In the genomic region with DNA sequence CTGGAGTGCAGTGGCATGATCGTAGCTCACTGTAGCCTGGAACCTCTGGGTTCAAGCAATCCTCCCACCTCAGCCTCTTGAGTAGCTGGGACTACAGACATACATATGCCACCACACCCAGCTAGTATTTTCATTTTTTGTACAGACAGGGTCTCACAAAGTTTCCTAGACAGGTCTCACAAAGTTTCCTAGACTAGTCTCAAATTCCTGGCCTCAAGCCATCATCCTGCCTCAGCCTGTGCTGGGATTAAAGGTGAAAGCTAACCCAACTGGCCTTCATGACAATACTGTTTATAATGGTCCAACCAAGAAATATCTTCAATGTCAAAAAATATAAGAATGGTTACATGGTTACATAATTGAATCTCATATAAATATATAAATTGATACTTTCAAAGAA, we compare ENCODE assay signal across 23 cellular contexts. TPM values are rescaled to one million over a fixed set of nuclear protein-coding genes. Genes with fewer than 3 reads are reported as not detected.
DNase-seq lines count a peak whose midpoint lies in the region; ATAC-seq and TF ChIP-seq lines count a peak whose summit lies in the region.
"Had no signal": no experiment of that assay in that cellular context is flagged by ENCODE, and none has a peak within 500 bp of the region (broad histone marks: within the 10 kb centered on the region; RNA-seq: fewer than 3 reads in every experiment).

No MANE protein-coding gene starts in this region.

- no peak overlapping the region for H3K4me3 ChIP-seq in GM23338
- no peak overlapping the region for H3K4me3 ChIP-seq in adipocyte (ENCODE audit: low read length)
- no peak overlapping the region for H3K4me3 ChIP-seq in fibroblast of villous mesenchyme (ENCODE audit: low read depth, low read length)
- no peak overlapping the region for H3K4me3 ChIP-seq in osteoblast (ENCODE audit: insufficient read depth, low read length)
- H3K4me3 ChIP-seq: K562 had no signal

- no peak overlapping the region for H3K9ac ChIP-seq in adipocyte (ENCODE audit: low read length)
- H3K9ac ChIP-seq: SK-N-SH had no signal

- no peak for TF ChIP-seq CTCF in GM23338 (conservative IDR thresholded peaks at IDR 0.05; ENCODE audit: low read depth in 2 of 2)
- TF ChIP-seq CTCF in fibroblast of villous mesenchyme (IDR thresholded peaks at IDR 0.05; ENCODE audit: insufficient read depth, low read depth, low read length): no peak
- TF ChIP-seq CTCF in osteoblast (IDR thresholded peaks at IDR 0.05; ENCODE audit: extremely low read depth, low read depth, low read length): no peak

- H3K4me2 ChIP-seq in GM23338: no peak overlapping the region
- H3K4me2 ChIP-seq in osteoblast (ENCODE audit: insufficient read depth, low read length): no peak overlapping the region
- H3K4me2 ChIP-seq: SK-N-SH had no signal

- DNase-seq in GM23338 (ENCODE audit: low spot score): no peak
- peak; percentile 46 for DNase-seq in adipocyte (ENCODE audit: low read depth)
- DNase-seq in fibroblast of villous mesenchyme (ENCODE audit: low read depth): peak; percentile 57
- DNase-seq in osteoblast (ENCODE audit: insufficient read length, low spot score, missing footprints): no peak
- DNase-seq in NCI-H2171 treated with DMSO at 0.1 percent for 48 hours (lab: John Stamatoyannopoulos, UW): no peak
- no peak for DNase-seq in NCI-H187 (lab: John Stamatoyannopoulos, UW)
- DNase-seq in NCI-H2107 (lab: John Stamatoyannopoulos, UW): no peak
- DNase-seq: DMS79; H7; MM.1S; NCI-H1048; NCI-H1417 treated with DMSO at 0.1 percent for 48 hours; NCI-H187 treated with DMSO at 0.1 percent for 48 hours; NCI-H2227 treated with DMSO at 0.1 percent for 48 hours; NCI-H510A treated with DMSO at 0.1 percent for 48 hours; NCI-H774; NK-92 treated with Interleukin-12 subunit alpha and Interleukin-12 subunit beta, amount 100 ng/mL, for 24 hours; SIG-M5; SK-N-SH had no signal

- H2AFZ ChIP-seq in GM23338: no peak overlapping the region
- no peak overlapping the region for H2AFZ ChIP-seq in osteoblast (ENCODE audit: low read length)

- H3K4me1 ChIP-seq in GM23338 (ENCODE audit: insufficient read depth): peaks cover 57% of the 10 kb centered on the region
- H3K4me1 ChIP-seq in adipocyte (ENCODE audit: control insufficient read depth, insufficient read depth, low read length): peaks cover 14% of the 10 kb centered on the region
- peaks cover 27% of the 10 kb centered on the region for H3K4me1 ChIP-seq in osteoblast (ENCODE audit: insufficient read depth, low read length)

- peaks cover 23% of the 10 kb centered on the region for H3K9me3 Mint-ChIP-seq in GM23338

- H3K36me3 Mint-ChIP-seq in GM23338 (ENCODE audit: low read depth): peaks cover 66% of the 10 kb centered on the region
- H3K36me3 Mint-ChIP-seq: CD14-positive monocyte had no signal

- H3K36me3 ChIP-seq in GM23338 (ENCODE audit: insufficient read depth) (peaks cover 4% of the 10 kb centered on the region; the same call in 1 of the 2 replicates), adipocyte (ENCODE audit: control insufficient read depth, insufficient read depth, low read length, severe bottlenecking) (no peaks in the 10 kb centered on the region), osteoblast (ENCODE audit: insufficient read depth, low read length) (peaks cover 12% of the 10 kb centered on the region)

- H3K27me3 ChIP-seq in GM23338 (ENCODE audit: insufficient read depth) (no peaks in the 10 kb centered on the region), adipocyte (replicated peaks; ENCODE audit: control insufficient read depth, insufficient read depth, low read length) (no peaks in the 10 kb centered on the region), osteoblast (ENCODE audit: insufficient read depth, low read length) (no peaks in the 10 kb centered on the region)

- H3K9me3 ChIP-seq in adipocyte (ENCODE audit: control insufficient read depth, low read length) (no peaks in the 10 kb centered on the region), osteoblast (ENCODE audit: low read depth, low read length) (no peaks in the 10 kb centered on the region)
- H3K9me3 ChIP-seq: SK-N-SH had no signal

- peak overlapping the region; percentile 55; the same call in 1 of the 2 replicates for H3K27ac ChIP-seq in GM23338 (ENCODE audit: low read depth)
- peak overlapping the region; percentile 71 for H3K27ac ChIP-seq in osteoblast (ENCODE audit: low read depth, low read length)
- H3K27ac ChIP-seq: RWPE1 had no signal

- no peak for ATAC-seq in GM23338

- peaks cover 5% of the 10 kb centered on the region for H4K20me1 ChIP-seq in GM23338 (replicated peaks; ENCODE audit: insufficient read depth)
- H4K20me1 ChIP-seq in osteoblast (ENCODE audit: insufficient read depth, low read length): peaks cover 27% of the 10 kb centered on the region

- no peak overlapping the region for H3K4me3 Mint-ChIP-seq in GM23338
- H3K4me3 Mint-ChIP-seq: B cell, CD14-positive monocyte had no signal

- H3K79me2 ChIP-seq in GM23338 (replicated peaks; ENCODE audit: insufficient read depth) (peaks cover 81% of the 10 kb centered on the region), osteoblast (ENCODE audit: insufficient read depth, low read length) (peaks cover 62% of the 10 kb centered on the region)

- H3K4me1 Mint-ChIP-seq in GM23338: peaks cover 57% of the 10 kb centered on the region
- H3K4me1 Mint-ChIP-seq: B cell, CD14-positive monocyte had no signal

- peaks cover 18% of the 10 kb centered on the region for H3K27me3 Mint-ChIP-seq in GM23338 (ENCODE audit: insufficient read depth, low read depth, poor library complexity)

- H3K9me2 ChIP-seq in GM23338 (ENCODE audit: insufficient read depth): no peaks in the 10 kb centered on the region; the same call in 1 of the 2 replicates
- H3K9me2 ChIP-seq: SK-N-SH had no signal

- no peak overlapping the region for H3K27ac Mint-ChIP-seq in GM23338
- H3K27ac Mint-ChIP-seq: B cell, CD14-positive monocyte had no signal

- H3F3A ChIP-seq in GM23338 (replicated peaks; ENCODE audit: low read depth): 0 out of 2 replicates have a peak, but pooled peaks cover 6% of the 10 kb centered on the region

TF ChIP-seq in GM23338, 12 proteins besides CTCF, POLR2A, EP300 and RAD21 (continues in another document):
- TF ChIP-seq, protein P1, sequence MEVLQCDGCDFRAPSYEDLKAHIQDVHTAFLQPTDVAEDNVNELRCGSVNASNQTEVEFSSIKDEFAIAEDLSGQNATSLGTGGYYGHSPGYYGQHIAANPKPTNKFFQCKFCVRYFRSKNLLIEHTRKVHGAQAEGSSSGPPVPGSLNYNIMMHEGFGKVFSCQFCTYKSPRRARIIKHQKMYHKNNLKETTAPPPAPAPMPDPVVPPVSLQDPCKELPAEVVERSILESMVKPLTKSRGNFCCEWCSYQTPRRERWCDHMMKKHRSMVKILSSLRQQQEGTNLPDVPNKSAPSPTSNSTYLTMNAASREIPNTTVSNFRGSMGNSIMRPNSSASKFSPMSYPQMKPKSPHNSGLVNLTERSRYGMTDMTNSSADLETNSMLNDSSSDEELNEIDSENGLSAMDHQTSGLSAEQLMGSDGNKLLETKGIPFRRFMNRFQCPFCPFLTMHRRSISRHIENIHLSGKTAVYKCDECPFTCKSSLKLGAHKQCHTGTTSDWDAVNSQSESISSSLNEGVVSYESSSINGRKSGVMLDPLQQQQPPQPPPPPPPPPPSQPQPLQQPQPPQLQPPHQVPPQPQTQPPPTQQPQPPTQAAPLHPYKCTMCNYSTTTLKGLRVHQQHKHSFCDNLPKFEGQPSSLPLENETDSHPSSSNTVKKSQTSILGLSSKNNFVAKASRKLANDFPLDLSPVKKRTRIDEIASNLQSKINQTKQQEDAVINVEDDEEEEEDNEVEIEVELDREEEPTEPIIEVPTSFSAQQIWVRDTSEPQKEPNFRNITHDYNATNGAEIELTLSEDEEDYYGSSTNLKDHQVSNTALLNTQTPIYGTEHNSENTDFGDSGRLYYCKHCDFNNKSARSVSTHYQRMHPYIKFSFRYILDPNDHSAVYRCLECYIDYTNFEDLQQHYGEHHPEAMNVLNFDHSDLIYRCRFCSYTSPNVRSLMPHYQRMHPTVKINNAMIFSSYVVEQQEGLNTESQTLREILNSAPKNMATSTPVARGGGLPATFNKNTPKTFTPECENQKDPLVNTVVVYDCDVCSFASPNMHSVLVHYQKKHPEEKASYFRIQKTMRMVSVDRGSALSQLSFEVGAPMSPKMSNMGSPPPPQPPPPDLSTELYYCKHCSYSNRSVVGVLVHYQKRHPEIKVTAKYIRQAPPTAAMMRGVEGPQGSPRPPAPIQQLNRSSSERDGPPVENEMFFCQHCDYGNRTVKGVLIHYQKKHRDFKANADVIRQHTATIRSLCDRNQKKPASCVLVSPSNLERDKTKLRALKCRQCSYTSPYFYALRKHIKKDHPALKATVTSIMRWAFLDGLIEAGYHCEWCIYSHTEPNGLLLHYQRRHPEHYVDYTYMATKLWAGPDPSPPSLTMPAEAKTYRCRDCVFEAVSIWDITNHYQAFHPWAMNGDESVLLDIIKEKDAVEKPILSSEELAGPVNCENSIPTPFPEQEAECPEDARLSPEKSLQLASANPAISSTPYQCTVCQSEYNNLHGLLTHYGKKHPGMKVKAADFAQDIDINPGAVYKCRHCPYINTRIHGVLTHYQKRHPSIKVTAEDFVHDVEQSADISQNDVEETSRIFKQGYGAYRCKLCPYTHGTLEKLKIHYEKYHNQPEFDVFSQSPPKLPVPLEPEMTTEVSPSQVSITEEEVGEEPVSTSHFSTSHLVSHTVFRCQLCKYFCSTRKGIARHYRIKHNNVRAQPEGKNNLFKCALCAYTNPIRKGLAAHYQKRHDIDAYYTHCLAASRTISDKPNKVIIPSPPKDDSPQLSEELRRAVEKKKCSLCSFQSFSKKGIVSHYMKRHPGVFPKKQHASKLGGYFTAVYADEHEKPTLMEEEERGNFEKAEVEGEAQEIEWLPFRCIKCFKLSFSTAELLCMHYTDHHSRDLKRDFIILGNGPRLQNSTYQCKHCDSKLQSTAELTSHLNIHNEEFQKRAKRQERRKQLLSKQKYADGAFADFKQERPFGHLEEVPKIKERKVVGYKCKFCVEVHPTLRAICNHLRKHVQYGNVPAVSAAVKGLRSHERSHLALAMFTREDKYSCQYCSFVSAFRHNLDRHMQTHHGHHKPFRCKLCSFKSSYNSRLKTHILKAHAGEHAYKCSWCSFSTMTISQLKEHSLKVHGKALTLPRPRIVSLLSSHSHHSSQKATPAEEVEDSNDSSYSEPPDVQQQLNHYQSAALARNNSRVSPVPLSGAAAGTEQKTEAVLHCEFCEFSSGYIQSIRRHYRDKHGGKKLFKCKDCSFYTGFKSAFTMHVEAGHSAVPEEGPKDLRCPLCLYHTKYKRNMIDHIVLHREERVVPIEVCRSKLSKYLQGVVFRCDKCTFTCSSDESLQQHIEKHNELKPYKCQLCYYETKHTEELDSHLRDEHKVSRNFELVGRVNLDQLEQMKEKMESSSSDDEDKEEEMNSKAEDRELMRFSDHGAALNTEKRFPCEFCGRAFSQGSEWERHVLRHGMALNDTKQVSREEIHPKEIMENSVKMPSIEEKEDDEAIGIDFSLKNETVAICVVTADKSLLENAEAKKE (CRISPR knock-in tag; IDR thresholded peaks at IDR 0.05): no peak

RNA-seq across cellular contexts. Expression of a gene that starts 24.0 kb away (rescaled TPM):
- total RNA-seq in GM23338 (2014; rRNA removed; shearing (Covaris generic)): 226 and 248 TPM in 2 replicates
- polyA plus RNA-seq in GM23338 (2016; fragmentation: Nextera tagmentation; extraction: Ambion mirVana): 60.0 and 62.9 TPM in 2 replicates
- total RNA-seq in fibroblast of villous mesenchyme (111 and 120 TPM in 2 replicates), osteoblast (136 and 173 TPM in 2 replicates)

RNA-seq across cellular contexts. Expression of a gene that starts 37.8 kb away (rescaled TPM):
- 149 and 164 TPM in 2 replicates for total RNA-seq in GM23338 (2014; rRNA removed; shearing (Covaris generic))
- 456 and 490 TPM in 2 replicates for polyA plus RNA-seq in GM23338 (2016; fragmentation: Nextera tagmentation; extraction: Ambion mirVana)
- total RNA-seq in fibroblast of villous mesenchyme: 70.2 and 104 TPM in 2 replicates
- 76.0 TPM in 2 replicates for total RNA-seq in osteoblast

Comparison
In these comparisons a context has a peak if more than half of its experiments do, and no peak if none do; other contexts are left out.
1. DNase-seq: peak in adipocyte (single experiment) and fibroblast of villous mesenchyme (single experiment); none in GM23338 (single experiment), osteoblast (single experiment), NCI-H2171 treated with DMSO at 0.1 percent for 48 hours (single experiment), NCI-H187 (0 of 2) and NCI-H2107 (single experiment).